Comparison of ENCODE assay signal across 1 cellular context in the genomic region with DNA sequence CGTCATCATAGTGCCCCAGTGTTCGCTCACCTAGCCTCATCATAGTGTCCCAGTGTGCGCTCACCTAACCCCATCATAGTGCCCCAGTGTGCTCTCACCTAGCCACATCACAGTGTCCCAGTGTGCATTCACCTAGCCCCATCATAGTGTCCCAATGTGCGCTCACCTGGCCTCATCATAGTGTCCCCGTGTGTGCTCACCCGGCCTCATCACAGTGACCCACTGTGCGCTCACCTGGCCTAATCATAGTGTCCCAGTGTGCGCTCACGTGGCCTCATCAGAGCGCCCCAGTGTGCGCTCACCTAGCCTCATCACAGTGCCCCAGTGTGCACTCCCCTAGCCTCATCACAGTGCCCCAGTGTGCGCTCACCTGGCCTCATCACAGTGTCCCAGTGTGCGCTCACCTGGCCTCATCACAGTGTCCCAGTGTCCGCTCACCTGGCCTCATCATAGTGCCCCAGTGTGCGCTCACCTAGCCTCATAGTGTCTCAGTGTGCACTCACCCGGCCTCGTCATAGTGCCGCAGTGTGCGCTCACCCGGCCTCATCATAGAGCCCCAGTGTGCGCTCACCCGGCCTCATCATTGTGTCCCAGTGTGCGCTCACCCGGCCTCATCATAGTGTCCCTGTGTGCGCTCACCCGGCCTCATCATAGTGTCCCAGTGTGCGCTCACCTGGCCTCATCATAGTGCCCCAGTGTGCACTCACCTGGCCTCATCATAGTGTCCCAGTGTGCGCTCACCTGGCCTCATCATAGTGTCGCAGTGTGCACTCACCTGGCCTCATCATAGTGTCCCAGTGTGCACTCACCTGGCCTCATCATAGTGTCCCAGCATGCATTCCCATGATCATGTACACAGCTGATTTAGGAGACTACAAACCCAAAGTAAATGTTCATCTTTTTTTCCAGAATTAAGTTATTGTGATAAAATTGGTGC.
TF ChIP-seq lines count a peak whose summit lies in the region.

No MANE protein-coding gene starts in this region.

TF ChIP-seq in H1, 55 proteins besides CTCF, POLR2A, EP300 and RAD21:
- TF ChIP-seq SAP30 (IDR thresholded peaks at IDR 0.05; ENCODE audit: insufficient read depth, insufficient replicate concordance, low read length) (no peak), KDM4A (IDR thresholded peaks at IDR 0.05; ENCODE audit: low read depth, low read length, severe bottlenecking) (no peak), SIN3A (conservative IDR thresholded peaks at IDR 0.05 in 1 of 2, IDR thresholded peaks at IDR 0.05 in 1 of 2; ENCODE audit: low read depth in 1 of 2, low read length in 2 of 2) (no peak), GTF2F1 (IDR thresholded peaks at IDR 0.05; ENCODE audit: borderline replicate concordance, low read depth, low read length) (no peak), TCF12 (IDR thresholded peaks at IDR 0.05; ENCODE audit: low read depth, low read length) (no peak), SUZ12 (IDR thresholded peaks at IDR 0.05; ENCODE audit: low read length) (no peak), HDAC6 (IDR thresholded peaks at IDR 0.05; ENCODE audit: low read depth, low read length) (no peak), JUN (IDR thresholded peaks at IDR 0.05; ENCODE audit: low read depth, low read length) (no peak), TEAD4 (IDR thresholded peaks at IDR 0.05; ENCODE audit: low read depth, low read length) (no peak), BCL11A (IDR thresholded peaks at IDR 0.05; ENCODE audit: low read depth in 2 of 2, low read length in 2 of 2) (no peak), EZH2 (IDR thresholded peaks at IDR 0.05; ENCODE audit: low read depth, low read length, severe bottlenecking) (no peak), BRCA1 (IDR thresholded peaks at IDR 0.05; ENCODE audit: low read depth, low read length) (no peak)
- TF ChIP-seq, protein P1, sequence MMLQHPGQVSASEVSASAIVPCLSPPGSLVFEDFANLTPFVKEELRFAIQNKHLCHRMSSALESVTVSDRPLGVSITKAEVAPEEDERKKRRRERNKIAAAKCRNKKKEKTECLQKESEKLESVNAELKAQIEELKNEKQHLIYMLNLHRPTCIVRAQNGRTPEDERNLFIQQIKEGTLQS (IDR thresholded peaks at IDR 0.05; ENCODE audit: insufficient read depth, low read depth, low read length): no peak
